ENCODE assay signal across 14 cellular contexts in genomic region chr2:31140151-31140550, GRCh38. TPM values are rescaled to one million over a fixed set of nuclear protein-coding genes. Genes with fewer than 3 reads are reported as not detected.
"Had no signal": no experiment of that assay in that cellular context is flagged by ENCODE, and none has a peak within 500 bp of the region (broad histone marks: within the 10 kb centered on the region; RNA-seq: fewer than 3 reads in every experiment).

No MANE protein-coding gene starts in this region.

- DNase-seq: activated CD4-positive, alpha-beta T cell treated with anti-CD3 and anti-CD28 coated beads, Interleukin-2, amount 50 U/mL, for 4 hours; activated CD4-positive, CD25-positive, alpha-beta regulatory T cell treated with anti-CD3 and anti-CD28 coated beads, Interleukin-2, amount 50 U/mL, for 72 hours; activated naive CD4-positive, alpha-beta T cell treated with Interleukin-2 at 50 U/mL for 16 hours; effector memory CD8-positive, alpha-beta T cell; left colon; lower lobe of right lung; ovary; stimulated activated CD4-positive, alpha-beta T cell treated with anti-CD3 and anti-CD28 coated beads, Interleukin-1b, Interleukin-23, amount 100 ng/mL, for 48 hours; stimulated activated naive CD8-positive, alpha-beta T cell treated with anti-CD3 and anti-CD28 coated beads, Interleukin-15, amount 100 ng/mL, for 72 hours; testis; upper lobe of left lung had no signal

- ATAC-seq: activated T-helper 17 cell treated with anti-CD3 and anti-CD28 coated beads, Interleukin-2, amount 50 U/mL, for 72 hours; effector memory CD8-positive, alpha-beta T cell; gastroesophageal sphincter; left colon; lower lobe of right lung; stimulated activated naive CD8-positive, alpha-beta T cell treated with anti-CD3 and anti-CD28 coated beads, Interleukin-15, amount 100 ng/mL, for 72 hours had no signal

- H3K4me3 ChIP-seq: gastroesophageal sphincter, lower lobe of right lung, ovary, testis, upper lobe of left lung had no signal

RNA-seq across cellular contexts. Expression of gene GALNT14, which starts 1.9 kb away (rescaled TPM):
- total RNA-seq: myocyte had no signal
